Comparison of ENCODE assay signal across 19 cellular contexts in genomic region chr5:62584395-62584794, GRCh38.
"Had no signal": no experiment of that assay in that cellular context is flagged by ENCODE, and none has a peak within 500 bp of the region (broad histone marks: within the 10 kb centered on the region; RNA-seq: fewer than 3 reads in every experiment).

No MANE protein-coding gene starts in this region.

- DNase-seq: hippocampal formation; immature natural killer cell; left ventricle myocardium inferior; naive thymus-derived CD8-positive, alpha-beta T cell; ovary; right lobe of liver; stimulated activated CD4-positive, alpha-beta T cell treated with anti-CD3 and anti-CD28 coated beads, Interleukin-1b, Interleukin-23, amount 100 ng/mL, for 48 hours; stimulated activated CD4-positive, alpha-beta T cell treated with anti-CD3 and anti-CD28 coated beads, Interleukin-2, amount 100 ng/mL, for 48 hours; stimulated activated CD4-positive, alpha-beta T cell treated with anti-CD3 and anti-CD28 coated beads, Interleukin-4, amount 100 ng/mL, for 4 hours; stimulated activated CD8-positive, alpha-beta memory T cell treated with anti-CD3 and anti-CD28 coated beads, Interleukin-4, amount 100 ng/mL, for 48 hours; stimulated activated naive CD4-positive, alpha-beta T cell treated with Interleukin-2 at 50 U/mL for 16 hours; stimulated activated naive CD8-positive, alpha-beta T cell treated with anti-CD3 and anti-CD28 coated beads, Interleukin-15, amount 100 ng/mL, for 72 hours; substantia nigra; uterus had no signal

- H3K9me3 ChIP-seq: left ventricle myocardium inferior, ovary, right atrium auricular region, right lobe of liver, tibial nerve, uterus had no signal

- FAIRE-seq: islet of Langerhans had no signal

- H3K4me1 ChIP-seq: right atrium auricular region, uterus had no signal

- H3K36me3 ChIP-seq: left ventricle myocardium inferior, ovary, right atrium auricular region, right lobe of liver, uterus had no signal

- H3K4me3 ChIP-seq: left ventricle myocardium inferior, ovary, right atrium auricular region, right lobe of liver, smooth muscle cell, tibial nerve, uterus had no signal

- ATAC-seq: naive thymus-derived CD8-positive, alpha-beta T cell; right lobe of liver; stimulated activated memory B cell treated with anti-CD40 and anti-IgM and Interleukin-4, amounts not matched to agents 10 μg/mL and 1 μg/mL and 100 μg/mL, for 72 hours; stimulated activated naive CD8-positive, alpha-beta T cell treated with anti-CD3 and anti-CD28 coated beads, Interleukin-15, amount 100 ng/mL, for 72 hours had no signal

- H3K27me3 ChIP-seq: ovary, right atrium auricular region, right lobe of liver, tibial nerve, uterus had no signal

- H3K4me2 ChIP-seq: smooth muscle cell had no signal

- H3K27ac ChIP-seq: left ventricle myocardium inferior, ovary, right atrium auricular region, right lobe of liver, tibial nerve, uterus had no signal
